Comparison of ENCODE assay signal across 9 cellular contexts in genomic region chr19:55676889-55677505, GRCh38. TPM values are rescaled to one million over a fixed set of nuclear protein-coding genes. Genes with fewer than 3 reads are reported as not detected.
DNase-seq lines count a peak whose midpoint lies in the region; ATAC-seq and TF ChIP-seq lines count a peak whose summit lies in the region.
"Had no signal": no experiment of that assay in that cellular context is flagged by ENCODE, and none has a peak within 500 bp of the region (broad histone marks: within the 10 kb centered on the region; RNA-seq: fewer than 3 reads in every experiment).

No MANE protein-coding gene starts in this region.

- peak overlapping the region in 1 of 2 donors; percentile 97 for H3K4me3 ChIP-seq in tibial artery

- H3K9me3 Mint-ChIP-seq in activated CD4-positive, alpha-beta T cell treated with anti-CD3 and anti-CD28 coated beads, Interleukin-2, amount 10 ng/mL, durations not matched to agents 7 days and 5 days, result no peaks in the 10 kb centered on the region
- H3K9me3 Mint-ChIP-seq in WTC11 (no peaks in the 10 kb centered on the region), glutamatergic neuron (ENCODE audit: unreplicated experiment) (peaks cover 15% of the 10 kb centered on the region)
- H3K9me3 Mint-ChIP-seq in stimulated activated effector memory CD8-positive, alpha-beta T cell treated with anti-CD3 and anti-CD28 coated beads, Interleukin-12 subunit alpha, Interleukin-12 subunit beta, amount 100 ng/mL, for 72 hours, result no peaks in the 10 kb centered on the region

- H3K36me3 ChIP-seq in tibial artery, result peaks cover 32 to 60% (median 42%) of the 10 kb centered on the region in 3 donors

- DNase-seq in activated CD4-positive, alpha-beta T cell treated with anti-CD3 and anti-CD28 coated beads, Interleukin-2, amount 10 ng/mL, durations not matched to agents 7 days and 5 days, result no peak
- DNase-seq in activated CD4-positive, alpha-beta T cell treated with anti-CD3 and anti-CD28 coated beads, Interleukin-2, amount 50 U/mL, for 48 hours, result no peak
- DNase-seq in WTC11 (ENCODE audit: low spot score) (no peak), glutamatergic neuron (no peak), COLO668 (lab: John Stamatoyannopoulos, UW; ENCODE audit: unreplicated experiment) (no peak), tibial artery (no peak)
- no peak for DNase-seq in stimulated activated effector memory CD8-positive, alpha-beta T cell treated with anti-CD3 and anti-CD28 coated beads, Interleukin-12 subunit alpha, Interleukin-12 subunit beta, amount 100 ng/mL, for 72 hours (ENCODE audit: low spot score in 2 of 2)
- DNase-seq: WERI-Rb-1 had no signal

- H3K4me3 Mint-ChIP-seq in activated CD4-positive, alpha-beta T cell treated with anti-CD3 and anti-CD28 coated beads, Interleukin-2, amount 10 ng/mL, durations not matched to agents 7 days and 5 days, result peak overlapping the region; percentile 94
- H3K4me3 Mint-ChIP-seq in WTC11 (peak overlapping the region; percentile 98), glutamatergic neuron (ENCODE audit: unreplicated experiment) (peak overlapping the region; percentile 98)
- H3K4me3 Mint-ChIP-seq in stimulated activated effector memory CD8-positive, alpha-beta T cell treated with anti-CD3 and anti-CD28 coated beads, Interleukin-12 subunit alpha, Interleukin-12 subunit beta, amount 100 ng/mL, for 72 hours, result peak overlapping the region; percentile 93

- H3K4me1 Mint-ChIP-seq in activated CD4-positive, alpha-beta T cell treated with anti-CD3 and anti-CD28 coated beads, Interleukin-2, amount 10 ng/mL, durations not matched to agents 7 days and 5 days, result peaks cover 53% of the 10 kb centered on the region
- peaks cover 32% of the 10 kb centered on the region for H3K4me1 Mint-ChIP-seq in WTC11
- H3K4me1 Mint-ChIP-seq in glutamatergic neuron (ENCODE audit: low read depth, unreplicated experiment), result peaks cover 12% of the 10 kb centered on the region
- H3K4me1 Mint-ChIP-seq in stimulated activated effector memory CD8-positive, alpha-beta T cell treated with anti-CD3 and anti-CD28 coated beads, Interleukin-12 subunit alpha, Interleukin-12 subunit beta, amount 100 ng/mL, for 72 hours, result peaks cover 72% of the 10 kb centered on the region

- POLR2A ChIA-PET in activated CD4-positive, alpha-beta T cell treated with anti-CD3 and anti-CD28 coated beads, Interleukin-2, amount 10 ng/mL, durations not matched to agents 7 days and 5 days (lab: Charles Lee), result no interaction called here
- POLR2A ChIA-PET in WTC11 (lab: Charles Lee), result no interaction called here

- H3K27me3 ChIP-seq in tibial artery, result no peaks in the 10 kb centered on the region

- peaks cover 33% of the 10 kb centered on the region for H3K36me3 Mint-ChIP-seq in activated CD4-positive, alpha-beta T cell treated with anti-CD3 and anti-CD28 coated beads, Interleukin-2, amount 10 ng/mL, durations not matched to agents 7 days and 5 days (ENCODE audit: low read depth)
- H3K36me3 Mint-ChIP-seq in WTC11 (peaks cover 35% of the 10 kb centered on the region), glutamatergic neuron (ENCODE audit: unreplicated experiment) (no peaks in the 10 kb centered on the region)
- peaks cover 89% of the 10 kb centered on the region for H3K36me3 Mint-ChIP-seq in stimulated activated effector memory CD8-positive, alpha-beta T cell treated with anti-CD3 and anti-CD28 coated beads, Interleukin-12 subunit alpha, Interleukin-12 subunit beta, amount 100 ng/mL, for 72 hours

- H3K4me1 ChIP-seq in tibial artery, result peaks cover 0 to 48% (median 40%) of the 10 kb centered on the region in 4 donors

- H3K27ac ChIP-seq in tibial artery, result no peak overlapping the region
- H3K27ac ChIP-seq: WERI-Rb-1 had no signal

- no peaks in the 10 kb centered on the region for H3K27me3 Mint-ChIP-seq in activated CD4-positive, alpha-beta T cell treated with anti-CD3 and anti-CD28 coated beads, Interleukin-2, amount 10 ng/mL, durations not matched to agents 7 days and 5 days
- no peaks in the 10 kb centered on the region for H3K27me3 Mint-ChIP-seq in WTC11 (ENCODE audit: low read depth)
- H3K27me3 Mint-ChIP-seq in glutamatergic neuron (ENCODE audit: unreplicated experiment), result peaks cover 7% of the 10 kb centered on the region

- no peak for ATAC-seq in WTC11
- ATAC-seq in stimulated activated effector memory CD8-positive, alpha-beta T cell treated with anti-CD3 and anti-CD28 coated beads, Interleukin-12 subunit alpha, Interleukin-12 subunit beta, amount 100 ng/mL, for 72 hours, result no peak
- no peak for ATAC-seq in GM18868 (IDR thresholded peaks at IDR 0.05; ENCODE audit: unreplicated experiment)

- CTCF ChIA-PET in activated CD4-positive, alpha-beta T cell treated with anti-CD3 and anti-CD28 coated beads, Interleukin-2, amount 10 ng/mL, durations not matched to agents 7 days and 5 days (lab: Charles Lee), result no interaction called here
- CTCF ChIA-PET in WTC11 (lab: Charles Lee), result no interaction called here

- H3K27ac Mint-ChIP-seq in activated CD4-positive, alpha-beta T cell treated with anti-CD3 and anti-CD28 coated beads, Interleukin-2, amount 10 ng/mL, durations not matched to agents 7 days and 5 days, result peak overlapping the region; percentile 61
- H3K27ac Mint-ChIP-seq in WTC11 (no peak overlapping the region; the same call in 1 of the 2 replicates), glutamatergic neuron (ENCODE audit: unreplicated experiment) (peak overlapping the region; percentile 28)
- H3K27ac Mint-ChIP-seq in stimulated activated effector memory CD8-positive, alpha-beta T cell treated with anti-CD3 and anti-CD28 coated beads, Interleukin-12 subunit alpha, Interleukin-12 subunit beta, amount 100 ng/mL, for 72 hours, result peak overlapping the region; percentile 43

- no peaks in the 10 kb centered on the region for H3K9me3 ChIP-seq in tibial artery

- no peak for TF ChIP-seq CTCF in WTC11 (IDR thresholded peaks at IDR 0.05)
- TF ChIP-seq CTCF in glutamatergic neuron (IDR thresholded peaks at IDR 0.05; ENCODE audit: partially characterized antibody, unreplicated experiment), result no peak
- no peak for TF ChIP-seq CTCF in tibial artery (IDR thresholded peaks at IDR 0.05)

- intact Hi-C loops in tibial artery (cut with DNase I; ENCODE audit: low total_unique reads), result no loop called here

TF ChIP-seq in WTC11, 78 proteins besides CTCF, POLR2A, EP300 and RAD21 (continues in another document):
- TF ChIP-seq MYBL2 (CRISPR knock-in tag; IDR thresholded peaks at IDR 0.05) (no peak), ZNF281 (CRISPR knock-in tag; IDR thresholded peaks at IDR 0.05) (no peak), CDX4 (CRISPR knock-in tag; IDR thresholded peaks at IDR 0.05; ENCODE audit: borderline replicate concordance) (no peak), NR2C2 (CRISPR knock-in tag; IDR thresholded peaks at IDR 0.05) (no peak), FOXJ3 (CRISPR knock-in tag; IDR thresholded peaks at IDR 0.05; ENCODE audit: borderline replicate concordance) (no peak), RELA (CRISPR knock-in tag; IDR thresholded peaks at IDR 0.05; ENCODE audit: borderline replicate concordance) (no peak)

RNA-seq across cellular contexts. Expression of gene EPN1, which starts 2.0 kb away (rescaled TPM):
- total RNA-seq in activated CD4-positive, alpha-beta T cell treated with anti-CD3 and anti-CD28 coated beads, Interleukin-2, amount 10 ng/mL, durations not matched to agents 7 days and 5 days, result 10 to 100 TPM; 50.8 to 64.2 TPM
- total RNA-seq in WTC11 (2021) (227 to 234 TPM (median 227 TPM) in 3 replicates), glutamatergic neuron (ENCODE audit: unreplicated experiment) (150 TPM)

RNA-seq across cellular contexts. Expression of gene U2AF2, which starts 22.2 kb away (rescaled TPM):
- total RNA-seq in activated CD4-positive, alpha-beta T cell treated with anti-CD3 and anti-CD28 coated beads, Interleukin-2, amount 10 ng/mL, durations not matched to agents 7 days and 5 days, result 100 to 1,000 TPM; 239 to 281 TPM
- total RNA-seq in WTC11 (2021), result 249 to 302 TPM (median 249 TPM) in 3 replicates
- total RNA-seq in glutamatergic neuron (ENCODE audit: unreplicated experiment), result 216 TPM

RNA-seq across cellular contexts. Expression of gene CCDC106, which starts 29.0 kb away (rescaled TPM):
- total RNA-seq in activated CD4-positive, alpha-beta T cell treated with anti-CD3 and anti-CD28 coated beads, Interleukin-2, amount 10 ng/mL, durations not matched to agents 7 days and 5 days, result 1 to 10 TPM; 8.3 to 8.8 TPM
- total RNA-seq in WTC11 (2021) (21.1 to 24.8 TPM (median 24.8 TPM) in 3 replicates), glutamatergic neuron (ENCODE audit: unreplicated experiment) (32.1 TPM)

RNA-seq across cellular contexts. Expression of gene ZNF581, which starts 33.5 kb away (rescaled TPM):
- 10 to 100 TPM; 24.1 to 25.5 TPM for total RNA-seq in activated CD4-positive, alpha-beta T cell treated with anti-CD3 and anti-CD28 coated beads, Interleukin-2, amount 10 ng/mL, durations not matched to agents 7 days and 5 days
- total RNA-seq in WTC11 (2021), result 94.6 to 100 TPM (median 99.5 TPM) in 3 replicates
- 31.0 TPM for total RNA-seq in glutamatergic neuron (ENCODE audit: unreplicated experiment)

RNA-seq across cellular contexts. Expression of gene ZNF580, which starts 36.2 kb away (rescaled TPM):
- 10 to 100 TPM; 44.6 to 45.9 TPM for total RNA-seq in activated CD4-positive, alpha-beta T cell treated with anti-CD3 and anti-CD28 coated beads, Interleukin-2, amount 10 ng/mL, durations not matched to agents 7 days and 5 days
- total RNA-seq in WTC11 (2021) (31.3 to 33.5 TPM (median 32.0 TPM) in 3 replicates), glutamatergic neuron (ENCODE audit: unreplicated experiment) (43.6 TPM)
